Comparison of ENCODE assay signal across 32 cellular contexts in the genomic region with DNA sequence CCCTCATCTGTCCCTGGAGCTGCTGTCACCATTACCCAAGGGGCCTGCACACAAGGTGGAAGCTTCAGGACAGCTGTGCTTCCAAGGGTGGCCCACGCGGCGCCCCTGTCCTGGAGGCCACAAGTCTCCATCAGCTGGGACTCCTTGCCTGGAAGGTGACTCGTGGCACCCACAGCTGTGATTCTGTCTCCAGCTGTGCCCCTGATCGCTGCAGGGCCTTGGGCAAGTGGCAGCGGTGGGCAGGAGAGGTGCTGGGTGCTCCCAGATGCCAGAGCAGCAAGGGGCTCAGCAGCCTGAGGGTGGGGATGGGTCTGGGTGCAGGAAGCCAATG. TPM values are rescaled to one million over a fixed set of nuclear protein-coding genes. Genes with fewer than 3 reads are reported as not detected.
"Had no signal": no experiment of that assay in that cellular context is flagged by ENCODE, and none has a peak within 500 bp of the region (broad histone marks: within the 10 kb centered on the region; RNA-seq: fewer than 3 reads in every experiment).

No MANE protein-coding gene starts in this region.

- H3K36me3 ChIP-seq: brain microvascular endothelial cell had no signal

- H3K27ac ChIP-seq: brain microvascular endothelial cell, PC-9, RWPE1 had no signal

- H3K4me2 ChIP-seq: PC-9 had no signal

- DNase-seq: activated CD4-positive, alpha-beta T cell treated with anti-CD3 and anti-CD28 coated beads for 36 hours; activated CD4-positive, alpha-beta T cell treated with anti-CD3 and anti-CD28 coated beads, Interleukin-2, amount 10 ng/mL, durations not matched to agents 7 days and 5 days; activated CD4-positive, alpha-beta T cell treated with anti-CD3 and anti-CD28 coated beads, Interleukin-2, amount 50 U/mL, for 48 hours; activated CD8-positive, alpha-beta T cell treated with anti-CD3 and anti-CD28 coated beads, Interleukin-2, amount 10 ng/mL, durations not matched to agents 7 days and 5 days; activated effector memory CD4-positive, alpha-beta T cell treated with Interleukin-2 at 50 U/mL for 16 hours; activated naive CD4-positive, alpha-beta T cell treated with anti-CD3 and anti-CD28 coated beads, Interleukin-2, amount 10 ng/mL, durations not matched to agents 7 days and 5 days; activated naive CD8-positive, alpha-beta T cell treated with anti-CD3 and anti-CD28 coated beads, Interleukin-2, amount 50 U/mL, for 24 hours; activated T-cell treated with anti-CD3 and anti-CD28 coated beads, Interleukin-2, amount 50 U/mL, for 48 hours; brain microvascular endothelial cell; central memory CD4-positive, alpha-beta T cell; MM.1S; MV-4-11; NCI-H1092 treated with DMSO at 0.1 percent for 48 hours; NCI-H1417; NCI-H146; NCI-H187; NCI-H2029 treated with DMSO at 0.1 percent for 48 hours; NCI-H2107; NCI-H2171; NCI-H510A; NCI-H526; NCI-H748 treated with DMSO at 0.1 percent for 48 hours; NK-92 treated with Interleukin-12 subunit alpha and Interleukin-12 subunit beta, amount 100 ng/mL, for 24 hours; PC-9; SIG-M5 had no signal

- H3K9me3 Mint-ChIP-seq: activated CD4-positive, alpha-beta T cell treated with anti-CD3 and anti-CD28 coated beads, Interleukin-2, amount 10 ng/mL, durations not matched to agents 7 days and 5 days; activated naive CD4-positive, alpha-beta T cell treated with anti-CD3 and anti-CD28 coated beads, Interleukin-2, amount 10 ng/mL, durations not matched to agents 7 days and 5 days; activated naive CD8-positive, alpha-beta T cell treated with anti-CD3 and anti-CD28 coated beads, Interleukin-2, amount 50 U/mL, for 24 hours; T-helper 1 cell treated with Interleukin-12 subunit alpha and Interleukin-12 subunit beta and Interleukin-4 antibody, amounts not matched to agents 30 μg/mL and 1 μg/mL, for 36 hours; T-helper 2 cell treated with Interferon-gamma antibody and Interleukin-4, amounts not matched to agents 5 μg/mL and 100 μg/mL, for 36 hours; WTC11 had no signal

- H2AFZ ChIP-seq: PC-9 had no signal

- H3K27ac Mint-ChIP-seq: activated CD4-positive, alpha-beta T cell treated with anti-CD3 and anti-CD28 coated beads for 36 hours; activated CD4-positive, alpha-beta T cell treated with anti-CD3 and anti-CD28 coated beads, Interleukin-2, amount 10 ng/mL, durations not matched to agents 7 days and 5 days; activated CD8-positive, alpha-beta T cell treated with anti-CD3 and anti-CD28 coated beads, Interleukin-2, amount 10 ng/mL, durations not matched to agents 7 days and 5 days; activated naive CD4-positive, alpha-beta T cell treated with anti-CD3 and anti-CD28 coated beads, Interleukin-2, amount 10 ng/mL, durations not matched to agents 7 days and 5 days; activated naive CD8-positive, alpha-beta T cell; activated naive CD8-positive, alpha-beta T cell treated with anti-CD3 and anti-CD28 coated beads, Interleukin-2, amount 50 U/mL, for 24 hours; T-helper 1 cell treated with Interleukin-12 subunit alpha and Interleukin-12 subunit beta and Interleukin-4 antibody, amounts not matched to agents 30 μg/mL and 1 μg/mL, for 36 hours; T-helper 2 cell treated with Interferon-gamma antibody and Interleukin-4, amounts not matched to agents 5 μg/mL and 100 μg/mL, for 36 hours; WTC11 had no signal

- H3K4me3 ChIP-seq: PC-9 had no signal

- H3K36me3 Mint-ChIP-seq: activated naive CD4-positive, alpha-beta T cell treated with anti-CD3 and anti-CD28 coated beads, Interleukin-2, amount 10 ng/mL, durations not matched to agents 7 days and 5 days; activated naive CD8-positive, alpha-beta T cell; WTC11 had no signal

- H3K4me3 Mint-ChIP-seq: activated CD4-positive, alpha-beta T cell treated with anti-CD3 and anti-CD28 coated beads for 36 hours; activated CD4-positive, alpha-beta T cell treated with anti-CD3 and anti-CD28 coated beads, Interleukin-2, amount 10 ng/mL, durations not matched to agents 7 days and 5 days; activated CD8-positive, alpha-beta T cell treated with anti-CD3 and anti-CD28 coated beads, Interleukin-2, amount 10 ng/mL, durations not matched to agents 7 days and 5 days; activated naive CD4-positive, alpha-beta T cell treated with anti-CD3 and anti-CD28 coated beads, Interleukin-2, amount 10 ng/mL, durations not matched to agents 7 days and 5 days; activated naive CD8-positive, alpha-beta T cell; activated naive CD8-positive, alpha-beta T cell treated with anti-CD3 and anti-CD28 coated beads, Interleukin-2, amount 50 U/mL, for 24 hours; T-helper 1 cell treated with Interleukin-12 subunit alpha and Interleukin-12 subunit beta and Interleukin-4 antibody, amounts not matched to agents 30 μg/mL and 1 μg/mL, for 36 hours; T-helper 2 cell treated with Interferon-gamma antibody and Interleukin-4, amounts not matched to agents 5 μg/mL and 100 μg/mL, for 36 hours; WTC11 had no signal

RNA-seq across cellular contexts. Expression of gene DUSP9, which starts 9.0 kb away (rescaled TPM):
- total RNA-seq: activated CD4-positive, alpha-beta T cell treated with anti-CD3 and anti-CD28 coated beads, Interleukin-2, amount 10 ng/mL, durations not matched to agents 7 days and 5 days; activated CD8-positive, alpha-beta T cell treated with anti-CD3 and anti-CD28 coated beads, Interleukin-2, amount 10 ng/mL, durations not matched to agents 7 days and 5 days; aorta; LHCN-M2 had no signal
- polyA plus RNA-seq: aorta had no signal

RNA-seq across cellular contexts. Expression of gene PNCK, which starts 35.6 kb away (rescaled TPM):
- total RNA-seq: activated CD4-positive, alpha-beta T cell treated with anti-CD3 and anti-CD28 coated beads, Interleukin-2, amount 10 ng/mL, durations not matched to agents 7 days and 5 days; LHCN-M2 had no signal
